ENCODE assay signal across 9 cellular contexts in genomic region chr9:35844628-35845301, GRCh38. TPM values are rescaled to one million over a fixed set of nuclear protein-coding genes. Genes with fewer than 3 reads are reported as not detected.
DNase-seq lines count a peak whose midpoint lies in the region; ATAC-seq and TF ChIP-seq lines count a peak whose summit lies in the region.
"Had no signal": no experiment of that assay in that cellular context is flagged by ENCODE, and none has a peak within 500 bp of the region (broad histone marks: within the 10 kb centered on the region; RNA-seq: fewer than 3 reads in every experiment).

No MANE protein-coding gene starts in this region.

- DNase-seq in GM04503 (ENCODE audit: low read depth) = peak; percentile 64
- peak; percentile 97 for DNase-seq in MV-4-11 (lab: John Stamatoyannopoulos, UW)
- DNase-seq in brain microvascular endothelial cell = peak; percentile 86
- peak; percentile 49 for DNase-seq in kidney epithelial cell (ENCODE audit: low read depth)
- peak; percentile 54 for DNase-seq in transverse colon
- no peak for DNase-seq in stimulated activated CD4-positive, alpha-beta T cell treated with anti-CD3 and anti-CD28 coated beads, Interleukin-4, amount 100 ng/mL, for 1 hour

- H3K27ac ChIP-seq in brain microvascular endothelial cell (no peak overlapping the region), transverse colon (peak overlapping the region; percentile 15 to 69 (median 56))

- no peak for TF ChIP-seq CTCF in brain microvascular endothelial cell (IDR thresholded peaks at IDR 0.05; ENCODE audit: low read depth, low read length, missing control alignments)
- TF ChIP-seq CTCF in kidney epithelial cell (IDR thresholded peaks at IDR 0.05; ENCODE audit: insufficient read depth, low read length, poor library complexity, severe bottlenecking) = no peak
- TF ChIP-seq CTCF in transverse colon (IDR thresholded peaks at IDR 0.05) = no peak

- no peak for TF ChIP-seq POLR2A in transverse colon (IDR thresholded peaks at IDR 0.05)

- H3K4me3 ChIP-seq in brain microvascular endothelial cell (ENCODE audit: low read depth, low read length) = no peak overlapping the region
- no peak overlapping the region for H3K4me3 ChIP-seq in kidney epithelial cell (ENCODE audit: low read depth, low read length)
- H3K4me3 ChIP-seq in transverse colon = no peak overlapping the region

- H3K27me3 ChIP-seq in brain microvascular endothelial cell (replicated peaks) (no peaks in the 10 kb centered on the region), kidney epithelial cell (ENCODE audit: control insufficient read depth, insufficient read depth, low read length) (no peaks in the 10 kb centered on the region), transverse colon (no peaks in the 10 kb centered on the region)

- ATAC-seq in GM19023 (IDR thresholded peaks at IDR 0.05; ENCODE audit: unreplicated experiment) (no peak), HG02884 (IDR thresholded peaks at IDR 0.05; ENCODE audit: unreplicated experiment) (no peak)

- WGBS in transverse colon (ENCODE audit: low coverage in 1 of 2), 2 donors = 29 to 39% methylated on average over 6 to 7 of the region's 7 CpGs

- H3K36me3 ChIP-seq in brain microvascular endothelial cell (replicated peaks) = no peaks in the 10 kb centered on the region
- H3K36me3 ChIP-seq in kidney epithelial cell (ENCODE audit: control insufficient read depth, insufficient read depth, low read length) = peaks cover 2% of the 10 kb centered on the region
- H3K36me3 ChIP-seq in transverse colon = no peaks in the 10 kb centered on the region

- in situ Hi-C loops in brain microvascular endothelial cell (cut with HindIII; ENCODE audit: low pct_ligation_motif_present, low sequenced_read_pairs) (no loop called here), transverse colon (cut with MboI; ENCODE audit: low pct_ligation_motif_present in 1 of 4, low pct_unique_long_range_greater_than_20kb in 1 of 4, low sequenced_read_pairs in 3 of 4) (no loop called here)

- intact Hi-C loops in transverse colon (cut with DNase I; ENCODE audit: low total_unique reads) = no loop called here

- peaks cover 11 to 32% (median 19%) of the 10 kb centered on the region in 4 donors for H3K4me1 ChIP-seq in transverse colon

- TF ChIP-seq EP300 in transverse colon (IDR thresholded peaks at IDR 0.05; ENCODE audit: low read depth) = no peak

- H3K9me3 ChIP-seq in transverse colon = no peaks in the 10 kb centered on the region

RNA-seq across cellular contexts. Expression of gene TMEM8B, which starts 15.7 kb away (rescaled TPM):
- total RNA-seq in kidney epithelial cell = 5.9 and 11.5 TPM in 2 replicates
- 10 to 100 TPM in 2 of 4 donors, 1 to 10 TPM in 2; 7.8 to 21.3 (median 9.6) TPM for total RNA-seq in transverse colon

RNA-seq across cellular contexts. Expression of gene FAM221B, which starts 16.2 kb away (rescaled TPM):
- total RNA-seq in kidney epithelial cell = not detected in 2 replicates
- under 1 TPM in 1 of 4 donors, not detected in 3; 0.14 TPM for total RNA-seq in transverse colon
- total RNA-seq: T-helper 2 cell treated with Interferon-gamma antibody and Interleukin-4, amounts not matched to agents 100 ng/mL and 5 ng/mL, for 36 hours had no signal

RNA-seq across cellular contexts. Expression of gene OR13J1, which starts 25.4 kb away (rescaled TPM):
- total RNA-seq in kidney epithelial cell (not detected in 2 replicates), transverse colon (under 1 TPM in 1 of 4 donors, not detected in 3; 0.64 TPM)
- total RNA-seq: T-helper 2 cell treated with Interferon-gamma antibody and Interleukin-4, amounts not matched to agents 100 ng/mL and 5 ng/mL, for 36 hours had no signal

RNA-seq across cellular contexts. Expression of gene HINT2, which starts 29.9 kb away (rescaled TPM):
- total RNA-seq in kidney epithelial cell (46.1 and 54.9 TPM in 2 replicates), transverse colon (10 to 100 TPM; 16.8 to 58.0 (median 38.9) TPM)

RNA-seq across cellular contexts. Expression of gene SPAG8, which starts 32.7 kb away (rescaled TPM):
- total RNA-seq in kidney epithelial cell (not detected in 2 replicates), transverse colon (1 to 10 TPM in 2 of 4 donors, under 1 TPM in 1, not detected in 1; 0.41 to 3.0 (median 1.9) TPM)
